In the genomic region with DNA sequence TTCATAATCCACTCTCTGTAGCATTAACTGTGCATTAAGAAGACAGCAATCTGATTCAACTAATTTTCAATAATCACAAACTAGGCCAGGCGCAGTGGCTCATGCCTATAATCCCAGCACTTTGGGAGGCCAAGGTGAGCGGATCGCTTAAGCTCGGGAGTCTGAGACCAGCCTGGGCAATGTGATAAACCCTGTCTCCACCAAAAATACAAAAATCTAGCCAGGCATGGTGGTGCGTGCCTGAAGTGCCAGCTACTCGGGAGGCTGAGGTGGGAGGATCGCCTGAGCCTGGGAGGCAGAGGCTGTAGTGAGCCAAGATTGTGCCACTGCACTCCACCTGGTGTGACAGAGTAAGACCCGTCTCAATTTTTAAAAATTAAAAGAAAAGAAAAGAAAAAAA, we compare ENCODE assay signal across 22 cellular contexts.
"Had no signal": no experiment of that assay in that cellular context is flagged by ENCODE, and none has a peak within 500 bp of the region (broad histone marks: within the 10 kb centered on the region; RNA-seq: fewer than 3 reads in every experiment).

No MANE protein-coding gene starts in this region.

- H3K36me3 Mint-ChIP-seq: brain, neural progenitor cell had no signal

- ATAC-seq: activated T-helper 17 cell treated with anti-CD3 and anti-CD28 coated beads, Interleukin-2, amount 50 U/mL, for 72 hours; esophagus mucosa; gastroesophageal sphincter had no signal

- H3K9me3 ChIP-seq: gastroesophageal sphincter, left ventricle myocardium inferior, sigmoid colon, tibial nerve, uterus had no signal

- DNase-seq: activated CD4-positive, alpha-beta T cell treated with anti-CD3 and anti-CD28 coated beads for 1 hour; activated CD4-positive, alpha-beta T cell treated with anti-CD3 and anti-CD28 coated beads, Interleukin-2, amount 50 U/mL, for 4 hours; activated naive CD4-positive, alpha-beta T cell; activated naive CD8-positive, alpha-beta T cell treated with anti-CD3 and anti-CD28 coated beads, Interleukin-2, amount 10 ng/mL, durations not matched to agents 7 days and 5 days; anterior cingulate cortex; caudate nucleus; immature natural killer cell; kidney glomerular epithelial cell; left ventricle myocardium inferior; mammary epithelial cell; posterior cingulate gyrus; sigmoid colon; stimulated activated CD4-positive, alpha-beta T cell treated with anti-CD3 and anti-CD28 coated beads, Interleukin-4, amount 100 ng/mL, for 24 hours; stimulated activated naive CD4-positive, alpha-beta T cell had no signal

- H3K36me3 ChIP-seq: gastroesophageal sphincter, left ventricle myocardium inferior, neural progenitor cell, sigmoid colon, tibial nerve, uterus had no signal

- H3K9me3 Mint-ChIP-seq: activated T-helper 17 cell treated with anti-CD3 and anti-CD28 coated beads, Interleukin-2, amount 50 U/mL, for 72 hours; immature natural killer cell had no signal

- H3K4me3 Mint-ChIP-seq: brain, neural progenitor cell had no signal

- H3K4me3 ChIP-seq: gastroesophageal sphincter, left ventricle myocardium inferior, neural progenitor cell, sigmoid colon, tibial nerve, uterus had no signal

- H3K27ac ChIP-seq: neural progenitor cell, tibial nerve, uterus, VCaP had no signal

- H3K27me3 ChIP-seq: gastroesophageal sphincter, sigmoid colon, tibial nerve, uterus had no signal

- H3K27me3 Mint-ChIP-seq: activated naive CD8-positive, alpha-beta T cell treated with anti-CD3 and anti-CD28 coated beads, Interleukin-2, amount 10 ng/mL, durations not matched to agents 7 days and 5 days; activated T-helper 17 cell treated with anti-CD3 and anti-CD28 coated beads, Interleukin-2, amount 50 U/mL, for 72 hours had no signal
